8 cellular contexts compared by ENCODE assay signal in the genomic region with DNA sequence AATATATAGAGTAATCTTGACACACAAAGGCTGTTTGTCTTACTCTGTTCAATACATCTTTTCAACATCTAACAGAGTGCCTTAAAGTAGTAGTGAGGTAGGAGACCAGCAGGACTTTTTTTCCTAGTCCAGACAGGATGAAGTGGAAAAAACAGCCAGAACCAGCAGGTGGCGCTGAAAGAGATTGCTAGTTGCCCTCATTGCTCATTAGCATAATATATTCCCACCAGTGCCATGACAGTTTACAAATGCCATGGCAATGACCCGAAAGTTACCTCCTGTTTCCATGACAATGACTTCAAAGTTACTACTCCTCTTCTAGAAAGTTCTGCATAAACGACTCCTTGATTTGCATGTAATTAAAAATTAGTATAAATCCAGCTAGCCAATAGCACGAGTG.
DNase-seq lines count a peak whose midpoint lies in the region; ATAC-seq and TF ChIP-seq lines count a peak whose summit lies in the region.

No MANE protein-coding gene starts in this region.

- H3K9me3 ChIP-seq in upper lobe of left lung: no peaks in the 10 kb centered on the region

- no peak overlapping the region for H3K4me3 ChIP-seq in fibroblast of villous mesenchyme (ENCODE audit: low read depth, low read length)
- no peak overlapping the region for H3K4me3 ChIP-seq in upper lobe of left lung

- DNase-seq in ELR (ENCODE audit: low read depth) (peak; percentile 70), RKO (ENCODE audit: low spot score) (peak; percentile 65), fibroblast of villous mesenchyme (ENCODE audit: low read depth) (peak; percentile 20), upper lobe of left lung (peak in 1 of 2 donors; percentile 31), GOT3 (lab: John Stamatoyannopoulos, UW) (no peak)

- peaks cover 0 to 4% (median 0%) of the 10 kb centered on the region in 4 donors for H3K4me1 ChIP-seq in upper lobe of left lung

- WGBS in upper lobe of left lung, 2 donors: 79 to 87% methylated on average over 4 of the region's 4 CpGs

- ATAC-seq in HG02884 (IDR thresholded peaks at IDR 0.05; ENCODE audit: unreplicated experiment) (peak; percentile 55), upper lobe of left lung (ENCODE audit: low FRiP score in 2 of 2) (no peak), HG03097 (IDR thresholded peaks at IDR 0.05; ENCODE audit: low FRiP score, unreplicated experiment) (no peak)

- TF ChIP-seq CTCF in 22Rv1 (IDR thresholded peaks at IDR 0.05): peak; percentile 77
- peak; percentile 50 for TF ChIP-seq CTCF in fibroblast of villous mesenchyme (IDR thresholded peaks at IDR 0.05; ENCODE audit: insufficient read depth, low read depth, low read length)
- peak in 4 of 6 experiments; percentile 36 to 53 (median 45) for TF ChIP-seq CTCF in upper lobe of left lung (IDR thresholded peaks at IDR 0.05)

- no peak for TF ChIP-seq EP300 in upper lobe of left lung (IDR thresholded peaks at IDR 0.05)

- H3K27me3 ChIP-seq in upper lobe of left lung: no peaks in the 10 kb centered on the region

- H3K27ac ChIP-seq in 22Rv1 (peak overlapping the region; percentile 60), upper lobe of left lung (no peak overlapping the region)

- no peak for TF ChIP-seq POLR2A in upper lobe of left lung (IDR thresholded peaks at IDR 0.05)

- H3K36me3 ChIP-seq in upper lobe of left lung: no peaks in the 10 kb centered on the region
